Comparison of ENCODE assay signal across 9 cellular contexts in genomic region chr2:33583194-33583938, GRCh38. TPM values are rescaled to one million over a fixed set of nuclear protein-coding genes. Genes with fewer than 3 reads are reported as not detected.
DNase-seq lines count a peak whose midpoint lies in the region; ATAC-seq and TF ChIP-seq lines count a peak whose summit lies in the region.
"Had no signal": no experiment of that assay in that cellular context is flagged by ENCODE, and none has a peak within 500 bp of the region (broad histone marks: within the 10 kb centered on the region; RNA-seq: fewer than 3 reads in every experiment).

No MANE protein-coding gene starts in this region.

- H3K27me3 Mint-ChIP-seq in activated T-cell treated with anti-CD3 and anti-CD28 coated beads, Interleukin-2, amount 50 U/mL, for 72 hours (ENCODE audit: low read depth) = no peaks in the 10 kb centered on the region
- no peaks in the 10 kb centered on the region for H3K27me3 Mint-ChIP-seq in brain
- H3K27me3 Mint-ChIP-seq: dendritic cell treated with granulocyte-macrophage colony-stimulating factor and Interleukin-4, amounts not matched to agents 40 ng/mL and 50 ng/mL, for 4 days had no signal

- TF ChIP-seq EP300 in upper lobe of left lung (IDR thresholded peaks at IDR 0.05) = no peak

- no peak overlapping the region for H3K27ac Mint-ChIP-seq in activated T-cell treated with anti-CD3 and anti-CD28 coated beads, Interleukin-2, amount 50 U/mL, for 72 hours
- H3K27ac Mint-ChIP-seq in brain = peak overlapping the region in 2 of 5 experiments; percentile 42 to 49

- H3K36me3 ChIP-seq in HAP-1 (replicated peaks) (peaks cover 29% of the 10 kb centered on the region), kidney epithelial cell (ENCODE audit: control insufficient read depth, insufficient read depth, low read length) (peaks cover 2% of the 10 kb centered on the region), upper lobe of left lung (peaks cover 10 to 47% (median 23%) of the 10 kb centered on the region in 4 donors)

- peaks cover 11% of the 10 kb centered on the region for H3K4me1 Mint-ChIP-seq in activated T-cell treated with anti-CD3 and anti-CD28 coated beads, Interleukin-2, amount 50 U/mL, for 72 hours (ENCODE audit: low read depth)
- H3K4me1 Mint-ChIP-seq in brain = peaks cover 5% of the 10 kb centered on the region

- ATAC-seq in activated T-cell treated with anti-CD3 and anti-CD28 coated beads, Interleukin-2, amount 50 U/mL, for 72 hours (replicated peaks in 1 of 2) = no peak
- ATAC-seq in upper lobe of left lung (ENCODE audit: low FRiP score in 2 of 2) (peak in 1 of 2 donors; percentile 73), GM21360 (IDR thresholded peaks at IDR 0.05; ENCODE audit: unreplicated experiment) (no peak)

- 30 to 33% methylated on average over 2 of the region's 2 CpGs for WGBS in upper lobe of left lung, 2 donors

- DNase-seq in activated T-cell treated with anti-CD3 and anti-CD28 coated beads, Interleukin-2, amount 50 U/mL, for 72 hours = peak; percentile 9 to 23
- DNase-seq in activated T-cell treated with anti-CD3 and anti-CD28 coated beads for 4 hours = no peak
- peak; percentile 22 to 26 for DNase-seq in HAP-1 (ENCODE audit: low spot score in 2 of 2)
- DNase-seq in NCI-H345 (lab: John Stamatoyannopoulos, UW) = peak; percentile 2
- DNase-seq in kidney epithelial cell (ENCODE audit: low read depth) = no peak
- no peak for DNase-seq in upper lobe of left lung

- H3K36me3 Mint-ChIP-seq in activated T-cell treated with anti-CD3 and anti-CD28 coated beads, Interleukin-2, amount 50 U/mL, for 72 hours (ENCODE audit: insufficient read depth in 2 of 2) = peaks cover 5 to 11% of the 10 kb centered on the region in 2 donors
- H3K36me3 Mint-ChIP-seq in brain = peaks cover 32% of the 10 kb centered on the region

- in situ Hi-C loops in HAP-1 (cut with MboI; ENCODE audit: low sequenced_read_pairs) = loop anchor here (25.0 kb wide), 2 partner anchors 646 to 846 kb away; partner anchors contain the start of gene LTBP1

- H3K4me3 Mint-ChIP-seq in activated T-cell treated with anti-CD3 and anti-CD28 coated beads, Interleukin-2, amount 50 U/mL, for 72 hours = no peak overlapping the region
- H3K4me3 Mint-ChIP-seq in brain = no peak overlapping the region
- H3K4me3 Mint-ChIP-seq: dendritic cell treated with granulocyte-macrophage colony-stimulating factor and Interleukin-4, amounts not matched to agents 40 ng/mL and 50 ng/mL, for 4 days had no signal

- TF ChIP-seq CTCF in brain (conservative IDR thresholded peaks at IDR 0.05) (peak; percentile 82 to 89), kidney epithelial cell (IDR thresholded peaks at IDR 0.05; ENCODE audit: insufficient read depth, low read length, poor library complexity, severe bottlenecking) (peak; percentile 75), upper lobe of left lung (IDR thresholded peaks at IDR 0.05) (peak; percentile 60 to 77 (median 68))

- no peak overlapping the region for H3K27ac ChIP-seq in upper lobe of left lung

- H3K4me1 ChIP-seq in HAP-1 = no peaks in the 10 kb centered on the region
- peaks cover 0 to 8% (median 0%) of the 10 kb centered on the region in 4 donors for H3K4me1 ChIP-seq in upper lobe of left lung

- no peaks in the 10 kb centered on the region for H3K27me3 ChIP-seq in HAP-1 (ENCODE audit: low read depth)
- no peaks in the 10 kb centered on the region for H3K27me3 ChIP-seq in kidney epithelial cell (ENCODE audit: control insufficient read depth, insufficient read depth, low read length)
- H3K27me3 ChIP-seq in upper lobe of left lung = no peaks in the 10 kb centered on the region

- H3K4me3 ChIP-seq in HAP-1 (no peak overlapping the region), kidney epithelial cell (ENCODE audit: low read depth, low read length) (no peak overlapping the region), upper lobe of left lung (no peak overlapping the region)

- H3K9me3 ChIP-seq in HAP-1 = no peaks in the 10 kb centered on the region
- no peaks in the 10 kb centered on the region for H3K9me3 ChIP-seq in upper lobe of left lung

- no peaks in the 10 kb centered on the region for H3K9me3 Mint-ChIP-seq in activated T-cell treated with anti-CD3 and anti-CD28 coated beads, Interleukin-2, amount 50 U/mL, for 72 hours
- no peaks in the 10 kb centered on the region for H3K9me3 Mint-ChIP-seq in brain
- H3K9me3 Mint-ChIP-seq: dendritic cell treated with granulocyte-macrophage colony-stimulating factor and Interleukin-4, amounts not matched to agents 40 ng/mL and 50 ng/mL, for 4 days had no signal

- no peak for TF ChIP-seq POLR2A in upper lobe of left lung (IDR thresholded peaks at IDR 0.05)

RNA-seq across cellular contexts. Expression of gene FAM98A, which starts 15.7 kb away (rescaled TPM):
- 10 to 100 TPM; 20.7 to 21.6 TPM for total RNA-seq in activated T-cell treated with anti-CD3 and anti-CD28 coated beads, Interleukin-2, amount 50 U/mL, for 72 hours
- polyA plus RNA-seq in brain (ENCODE audit: insufficient read depth, low read depth, low replicate concordance) = 37.9 TPM
- total RNA-seq in kidney epithelial cell (14.0 and 25.6 TPM in 2 replicates), upper lobe of left lung (10 to 100 TPM in 5 of 6 donors, 1 to 10 TPM in 1; 9.0 to 66.3 (median 26.4) TPM)

Comparison
In these comparisons a context has a peak if more than half of its experiments do, and no peak if none do; other contexts are left out.
1. DNase-seq: peak in activated T-cell treated with anti-CD3 and anti-CD28 coated beads, Interleukin-2, amount 50 U/mL, for 72 hours (2 of 2), HAP-1 (2 of 2) and NCI-H345 (single experiment); none in activated T-cell treated with anti-CD3 and anti-CD28 coated beads for 4 hours (single experiment), kidney epithelial cell (single experiment) and upper lobe of left lung (0 of 2).
2. Peak in every context shown above with its lines, with median percentiles within 50 percentile points of each other: CTCF ChIP-seq.